Comparison of ENCODE assay signal across 12 cellular contexts in the genomic region with DNA sequence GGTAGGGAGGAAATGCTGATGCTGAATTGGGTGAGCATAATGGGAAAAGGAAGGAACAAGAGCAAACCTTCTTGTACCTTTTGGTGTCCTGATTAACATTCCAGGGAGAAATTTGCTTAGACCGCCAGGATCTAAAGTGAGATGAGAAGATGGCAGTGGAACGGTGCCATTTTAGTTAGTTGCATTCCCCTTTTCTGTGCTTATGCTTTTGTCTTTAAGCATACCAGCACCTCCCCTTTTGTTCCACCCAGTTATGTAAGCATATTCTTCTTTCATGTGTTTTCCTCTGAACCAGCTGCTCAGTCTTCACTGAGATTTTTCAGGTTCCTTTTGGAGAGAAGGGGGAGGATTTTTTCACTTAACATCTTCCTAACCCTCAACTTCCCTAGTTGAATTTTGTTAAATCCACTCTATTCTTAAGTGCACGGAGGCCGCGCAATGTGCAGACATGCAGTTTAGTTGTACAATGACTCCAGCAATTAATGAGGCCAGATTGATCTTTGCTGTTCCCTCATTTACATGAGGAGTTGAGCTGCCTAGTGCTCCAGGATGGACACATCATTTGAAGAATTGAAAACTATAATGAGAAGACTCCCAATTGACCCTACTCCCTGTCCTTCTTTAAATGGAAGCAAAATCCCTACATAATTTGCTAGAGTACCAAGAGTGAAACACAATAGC.
DNase-seq lines count a peak whose midpoint lies in the region; ATAC-seq and TF ChIP-seq lines count a peak whose summit lies in the region.
"Had no signal": no experiment of that assay in that cellular context is flagged by ENCODE, and none has a peak within 500 bp of the region (broad histone marks: within the 10 kb centered on the region; RNA-seq: fewer than 3 reads in every experiment).

No MANE protein-coding gene starts in this region.

- peak overlapping the region; percentile 61 for H3K27ac ChIP-seq in cingulate gyrus (ENCODE audit: low read depth, low read length)

- H3K9me3 Mint-ChIP-seq in stimulated activated naive CD8-positive, alpha-beta T cell treated with anti-CD3 and anti-CD28 coated beads, Interleukin-15, amount 100 ng/mL, for 72 hours, result no peaks in the 10 kb centered on the region
- peaks cover 4% of the 10 kb centered on the region for H3K9me3 Mint-ChIP-seq in mesothelial cell of epicardium
- H3K9me3 Mint-ChIP-seq: IgD-negative memory B cell; stimulated activated naive B cell treated with anti-CD40 and anti-IgM and Interleukin-4, amounts not matched to agents 10 μg/mL and 1 μg/mL and 100 μg/mL, for 72 hours had no signal

- peaks cover 91% of the 10 kb centered on the region for H3K4me1 Mint-ChIP-seq in stimulated activated naive CD8-positive, alpha-beta T cell treated with anti-CD3 and anti-CD28 coated beads, Interleukin-15, amount 100 ng/mL, for 72 hours
- H3K4me1 Mint-ChIP-seq in mesothelial cell of epicardium, result peaks cover 58% of the 10 kb centered on the region

- H3K36me3 Mint-ChIP-seq in mesothelial cell of epicardium, result peaks cover 2% of the 10 kb centered on the region
- H3K36me3 Mint-ChIP-seq: IgD-negative memory B cell had no signal

- ATAC-seq in stimulated activated naive CD8-positive, alpha-beta T cell treated with anti-CD3 and anti-CD28 coated beads, Interleukin-15, amount 100 ng/mL, for 72 hours, result no peak
- ATAC-seq in stimulated activated naive CD8-positive, alpha-beta T cell treated with anti-CD3 and anti-CD28 coated beads, Interleukin-15, Interleukin-2, amounts not matched to agents 100 U/mL and 50 U/mL, for 24 hours, result no peak
- no peak for ATAC-seq in GM21447 (IDR thresholded peaks at IDR 0.05; ENCODE audit: unreplicated experiment)
- ATAC-seq in HG03378 (IDR thresholded peaks at IDR 0.05; ENCODE audit: unreplicated experiment), result no peak

- TF ChIP-seq CTCF in mesothelial cell of epicardium (IDR thresholded peaks at IDR 0.05; ENCODE audit: unreplicated experiment), result no peak

- DNase-seq in stimulated activated naive CD8-positive, alpha-beta T cell treated with anti-CD3 and anti-CD28 coated beads, Interleukin-15, amount 100 ng/mL, for 72 hours, result no peak
- no peak for DNase-seq in stimulated activated naive CD8-positive, alpha-beta T cell treated with anti-CD3 and anti-CD28 coated beads, Interleukin-15, Interleukin-2, amounts not matched to agents 100 U/mL and 50 U/mL, for 24 hours
- DNase-seq in mesothelial cell of epicardium (ENCODE audit: low spot score in 2 of 2, unreplicated experiment in 2 of 2) (no peak), T-helper 1 cell (no peak)
- DNase-seq in effector CD4-positive, alpha-beta T cell, result no peak
- DNase-seq: activated CD4-positive, CD25-positive, alpha-beta regulatory T cell treated with anti-CD3 and anti-CD28 coated beads, Interleukin-2, amount 50 U/mL, for 72 hours; stimulated activated naive B cell treated with anti-CD40 and anti-IgM and Interleukin-4, amounts not matched to agents 10 μg/mL and 1 μg/mL and 100 μg/mL, for 72 hours; T-helper 2 cell had no signal

- H3K4me3 Mint-ChIP-seq in stimulated activated naive CD8-positive, alpha-beta T cell treated with anti-CD3 and anti-CD28 coated beads, Interleukin-15, amount 100 ng/mL, for 72 hours, result no peak overlapping the region
- H3K4me3 Mint-ChIP-seq in mesothelial cell of epicardium, result no peak overlapping the region
- H3K4me3 Mint-ChIP-seq: stimulated activated naive B cell treated with anti-CD40 and anti-IgM and Interleukin-4, amounts not matched to agents 10 μg/mL and 1 μg/mL and 100 μg/mL, for 72 hours had no signal

- no peaks in the 10 kb centered on the region for H3K27me3 Mint-ChIP-seq in stimulated activated naive CD8-positive, alpha-beta T cell treated with anti-CD3 and anti-CD28 coated beads, Interleukin-15, amount 100 ng/mL, for 72 hours
- no peaks in the 10 kb centered on the region for H3K27me3 Mint-ChIP-seq in mesothelial cell of epicardium (ENCODE audit: low read depth)
- H3K27me3 Mint-ChIP-seq: IgD-negative memory B cell; stimulated activated naive B cell treated with anti-CD40 and anti-IgM and Interleukin-4, amounts not matched to agents 10 μg/mL and 1 μg/mL and 100 μg/mL, for 72 hours had no signal

- H3K27ac Mint-ChIP-seq in stimulated activated naive CD8-positive, alpha-beta T cell treated with anti-CD3 and anti-CD28 coated beads, Interleukin-15, amount 100 ng/mL, for 72 hours, result peak overlapping the region; percentile 64 to 66
- H3K27ac Mint-ChIP-seq in mesothelial cell of epicardium, result peak overlapping the region; percentile 18
- H3K27ac Mint-ChIP-seq: stimulated activated naive B cell treated with anti-CD40 and anti-IgM and Interleukin-4, amounts not matched to agents 10 μg/mL and 1 μg/mL and 100 μg/mL, for 72 hours had no signal
